ENCODE assay signal across 8 cellular contexts in the genomic region with DNA sequence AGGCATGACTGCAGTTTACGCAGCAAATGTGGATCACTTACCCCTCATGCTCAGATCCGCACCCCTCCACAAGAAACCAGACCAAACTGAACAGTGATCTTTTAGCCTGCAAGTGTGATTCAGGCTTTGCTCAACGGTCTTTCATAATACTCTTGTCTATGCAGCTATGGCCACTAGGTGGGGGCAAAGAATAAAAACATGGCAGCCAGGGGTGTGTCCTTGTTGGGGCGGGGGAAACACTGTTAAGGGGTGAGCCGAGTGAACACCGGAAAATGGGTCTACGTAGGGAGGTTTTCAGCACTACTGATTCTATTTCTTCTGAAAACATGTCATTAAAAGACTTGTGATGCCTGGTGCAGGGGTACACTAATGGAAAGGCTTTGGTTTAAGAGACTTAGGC. TPM values are rescaled to one million over a fixed set of nuclear protein-coding genes. Genes with fewer than 3 reads are reported as not detected.
DNase-seq lines count a peak whose midpoint lies in the region; ATAC-seq, FAIRE-seq and TF ChIP-seq lines count a peak whose summit lies in the region.

No MANE protein-coding gene starts in this region.

- peak; percentile 94 to 98 for ATAC-seq in A549
- peak; percentile 94 for ATAC-seq in HG02759 (IDR thresholded peaks at IDR 0.05; ENCODE audit: unreplicated experiment)
- ATAC-seq in SK-N-SH treated with all-trans-retinoic acid at 6 μM for 48 hours, result peak; percentile 99

- no peaks in the 10 kb centered on the region for H3K9me3 ChIP-seq in A549

- H3K27ac ChIP-seq in A549, result no peak overlapping the region

- no peak overlapping the region for H3K4me3 ChIP-seq in A549

- in situ Hi-C loops in GM13976 (cut with MboI; ENCODE audit: low sequenced_read_pairs, unreplicated experiment), result no loop called here

- no peaks in the 10 kb centered on the region for H3K4me1 ChIP-seq in A549

- FAIRE-seq in A549 (lab: Jason Lieb, UNC), result no peak

- WGBS in A549 (ENCODE audit: missing lambda C conversion rate), result 10% methylated on average over 7 of the region's 7 CpGs

- TF ChIP-seq POLR2A in A549 (IDR thresholded peaks at IDR 0.05; ENCODE audit: low read length), result no peak

- POLR2A ChIA-PET in A549 (lab: Yijun Ruan, JAX), result no interaction called here

- DNase-seq in A549 (ENCODE audit: low read depth in 1 of 2, low spot score in 1 of 2), result peak; percentile 67 to 82
- DNase-seq in GM13976 (ENCODE audit: low spot score), result peak; percentile 56
- DNase-seq in NCI-H1092 (lab: John Stamatoyannopoulos, UW), result peak; percentile 70
- peak; percentile 75 for DNase-seq in astrocyte of the hippocampus (ENCODE audit: low read depth, low spot score)
- DNase-seq in iris pigment epithelial cell (ENCODE audit: low read depth), result peak; percentile 69
- DNase-seq in stimulated activated CD4-positive, alpha-beta T cell treated with anti-CD3 and anti-CD28 coated beads, Interleukin-2, amount 100 ng/mL, for 48 hours, result peak; percentile 29 to 45

- CTCF ChIA-PET in A549 (lab: Yijun Ruan, JAX), result interaction anchor here (0.6 to 3.2 kb wide), 15 partner anchors 11 to 623 kb away, joined by 3 to 11 read pairs (median 4); no protein-coding TSS in a partner anchor

- peak; percentile 58 for TF ChIP-seq CTCF in A549 (IDR thresholded peaks at IDR 0.05)
- TF ChIP-seq CTCF in GM13976 (IDR thresholded peaks at IDR 0.05; ENCODE audit: borderline replicate concordance, control extremely low read depth, extremely low read depth, insufficient read depth, missing control alignments), result peak; percentile 52

- TF ChIP-seq RAD21 in A549 (conservative IDR thresholded peaks at IDR 0.05 in 1 of 2, IDR thresholded peaks at IDR 0.05 in 1 of 2), result peak; percentile 55 to 71; a peak in 4 of 5 replicates

- TF ChIP-seq EP300 in A549 (IDR thresholded peaks at IDR 0.05), result no peak

- H3K4me2 ChIP-seq in A549, result peak overlapping the region; percentile 49; the same call in 2 of the 3 replicates

TF ChIP-seq in A549, 52 proteins besides CTCF, POLR2A, EP300 and RAD21:
- TF ChIP-seq SMC3 (IDR thresholded peaks at IDR 0.05) (peak; percentile 67), MYC (IDR thresholded peaks at IDR 0.05; ENCODE audit: borderline replicate concordance, low read length) (no peak), CBX8 (IDR thresholded peaks at IDR 0.05) (no peak), ZFP36 (IDR thresholded peaks at IDR 0.05; ENCODE audit: borderline replicate concordance, partially characterized antibody) (no peak), PHF8 (IDR thresholded peaks at IDR 0.05; ENCODE audit: borderline replicate concordance, low read depth) (no peak), CEBPB (IDR thresholded peaks at IDR 0.05) (peak in 1 of 2 experiments; percentile 31; a peak in 1 of 4 replicates), TP53 (CRISPR knock-in tag; IDR thresholded peaks at IDR 0.05) (no peak), ZC3H11A (IDR thresholded peaks at IDR 0.05) (no peak), NPAS2 (CRISPR knock-in tag; IDR thresholded peaks at IDR 0.05; ENCODE audit: borderline replicate concordance) (no peak)
- TF ChIP-seq, protein P1, sequence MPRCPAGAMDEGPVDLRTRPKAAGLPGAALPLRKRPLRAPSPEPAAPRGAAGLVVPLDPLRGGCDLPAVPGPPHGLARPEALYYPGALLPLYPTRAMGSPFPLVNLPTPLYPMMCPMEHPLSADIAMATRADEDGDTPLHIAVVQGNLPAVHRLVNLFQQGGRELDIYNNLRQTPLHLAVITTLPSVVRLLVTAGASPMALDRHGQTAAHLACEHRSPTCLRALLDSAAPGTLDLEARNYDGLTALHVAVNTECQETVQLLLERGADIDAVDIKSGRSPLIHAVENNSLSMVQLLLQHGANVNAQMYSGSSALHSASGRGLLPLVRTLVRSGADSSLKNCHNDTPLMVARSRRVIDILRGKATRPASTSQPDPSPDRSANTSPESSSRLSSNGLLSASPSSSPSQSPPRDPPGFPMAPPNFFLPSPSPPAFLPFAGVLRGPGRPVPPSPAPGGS (IDR thresholded peaks at IDR 0.05), result no peak

TF ChIP-seq in SK-N-SH treated with all-trans-retinoic acid at 6 μM for 48 hours, 23 proteins besides CTCF, POLR2A, EP300 and RAD21:
- TF ChIP-seq ZNF70 (CRISPR knock-in tag; IDR thresholded peaks at IDR 0.05) (no peak), ZFP30 (CRISPR knock-in tag; IDR thresholded peaks at IDR 0.05) (no peak), OSR1 (CRISPR knock-in tag; IDR thresholded peaks at IDR 0.05) (no peak), GLIS3 (CRISPR knock-in tag; IDR thresholded peaks at IDR 0.05) (no peak), ZNF8 (CRISPR knock-in tag; IDR thresholded peaks at IDR 0.05) (no peak), BACH2 (CRISPR knock-in tag; IDR thresholded peaks at IDR 0.05; ENCODE audit: borderline replicate concordance) (no peak), CSDC2 (CRISPR knock-in tag; IDR thresholded peaks at IDR 0.05) (no peak)
- TF ChIP-seq, protein P2, sequence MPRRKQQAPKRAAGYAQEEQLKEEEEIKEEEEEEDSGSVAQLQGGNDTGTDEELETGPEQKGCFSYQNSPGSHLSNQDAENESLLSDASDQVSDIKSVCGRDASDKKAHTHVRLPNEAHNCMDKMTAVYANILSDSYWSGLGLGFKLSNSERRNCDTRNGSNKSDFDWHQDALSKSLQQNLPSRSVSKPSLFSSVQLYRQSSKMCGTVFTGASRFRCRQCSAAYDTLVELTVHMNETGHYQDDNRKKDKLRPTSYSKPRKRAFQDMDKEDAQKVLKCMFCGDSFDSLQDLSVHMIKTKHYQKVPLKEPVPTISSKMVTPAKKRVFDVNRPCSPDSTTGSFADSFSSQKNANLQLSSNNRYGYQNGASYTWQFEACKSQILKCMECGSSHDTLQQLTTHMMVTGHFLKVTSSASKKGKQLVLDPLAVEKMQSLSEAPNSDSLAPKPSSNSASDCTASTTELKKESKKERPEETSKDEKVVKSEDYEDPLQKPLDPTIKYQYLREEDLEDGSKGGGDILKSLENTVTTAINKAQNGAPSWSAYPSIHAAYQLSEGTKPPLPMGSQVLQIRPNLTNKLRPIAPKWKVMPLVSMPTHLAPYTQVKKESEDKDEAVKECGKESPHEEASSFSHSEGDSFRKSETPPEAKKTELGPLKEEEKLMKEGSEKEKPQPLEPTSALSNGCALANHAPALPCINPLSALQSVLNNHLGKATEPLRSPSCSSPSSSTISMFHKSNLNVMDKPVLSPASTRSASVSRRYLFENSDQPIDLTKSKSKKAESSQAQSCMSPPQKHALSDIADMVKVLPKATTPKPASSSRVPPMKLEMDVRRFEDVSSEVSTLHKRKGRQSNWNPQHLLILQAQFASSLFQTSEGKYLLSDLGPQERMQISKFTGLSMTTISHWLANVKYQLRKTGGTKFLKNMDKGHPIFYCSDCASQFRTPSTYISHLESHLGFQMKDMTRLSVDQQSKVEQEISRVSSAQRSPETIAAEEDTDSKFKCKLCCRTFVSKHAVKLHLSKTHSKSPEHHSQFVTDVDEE (CRISPR knock-in tag; IDR thresholded peaks at IDR 0.05), result no peak
- TF ChIP-seq, protein P3, sequence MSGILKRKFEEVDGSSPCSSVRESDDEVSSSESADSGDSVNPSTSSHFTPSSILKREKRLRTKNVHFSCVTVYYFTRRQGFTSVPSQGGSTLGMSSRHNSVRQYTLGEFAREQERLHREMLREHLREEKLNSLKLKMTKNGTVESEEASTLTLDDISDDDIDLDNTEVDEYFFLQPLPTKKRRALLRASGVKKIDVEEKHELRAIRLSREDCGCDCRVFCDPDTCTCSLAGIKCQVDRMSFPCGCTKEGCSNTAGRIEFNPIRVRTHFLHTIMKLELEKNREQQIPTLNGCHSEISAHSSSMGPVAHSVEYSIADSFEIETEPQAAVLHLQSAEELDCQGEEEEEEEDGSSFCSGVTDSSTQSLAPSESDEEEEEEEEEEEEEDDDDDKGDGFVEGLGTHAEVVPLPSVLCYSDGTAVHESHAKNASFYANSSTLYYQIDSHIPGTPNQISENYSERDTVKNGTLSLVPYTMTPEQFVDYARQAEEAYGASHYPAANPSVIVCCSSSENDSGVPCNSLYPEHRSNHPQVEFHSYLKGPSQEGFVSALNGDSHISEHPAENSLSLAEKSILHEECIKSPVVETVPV (CRISPR knock-in tag; IDR thresholded peaks at IDR 0.05), result no peak
- TF ChIP-seq, protein P4, sequence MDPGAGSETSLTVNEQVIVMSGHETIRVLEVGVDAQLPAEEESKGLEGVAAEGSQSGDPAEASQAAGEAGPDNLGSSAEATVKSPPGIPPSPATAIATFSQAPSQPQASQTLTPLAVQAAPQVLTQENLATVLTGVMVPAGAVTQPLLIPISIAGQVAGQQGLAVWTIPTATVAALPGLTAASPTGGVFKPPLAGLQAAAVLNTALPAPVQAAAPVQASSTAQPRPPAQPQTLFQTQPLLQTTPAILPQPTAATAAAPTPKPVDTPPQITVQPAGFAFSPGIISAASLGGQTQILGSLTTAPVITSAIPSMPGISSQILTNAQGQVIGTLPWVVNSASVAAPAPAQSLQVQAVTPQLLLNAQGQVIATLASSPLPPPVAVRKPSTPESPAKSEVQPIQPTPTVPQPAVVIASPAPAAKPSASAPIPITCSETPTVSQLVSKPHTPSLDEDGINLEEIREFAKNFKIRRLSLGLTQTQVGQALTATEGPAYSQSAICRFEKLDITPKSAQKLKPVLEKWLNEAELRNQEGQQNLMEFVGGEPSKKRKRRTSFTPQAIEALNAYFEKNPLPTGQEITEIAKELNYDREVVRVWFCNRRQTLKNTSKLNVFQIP (CRISPR knock-in tag; IDR thresholded peaks at IDR 0.05; ENCODE audit: borderline replicate concordance, low read depth), result no peak
- TF ChIP-seq, protein P5, sequence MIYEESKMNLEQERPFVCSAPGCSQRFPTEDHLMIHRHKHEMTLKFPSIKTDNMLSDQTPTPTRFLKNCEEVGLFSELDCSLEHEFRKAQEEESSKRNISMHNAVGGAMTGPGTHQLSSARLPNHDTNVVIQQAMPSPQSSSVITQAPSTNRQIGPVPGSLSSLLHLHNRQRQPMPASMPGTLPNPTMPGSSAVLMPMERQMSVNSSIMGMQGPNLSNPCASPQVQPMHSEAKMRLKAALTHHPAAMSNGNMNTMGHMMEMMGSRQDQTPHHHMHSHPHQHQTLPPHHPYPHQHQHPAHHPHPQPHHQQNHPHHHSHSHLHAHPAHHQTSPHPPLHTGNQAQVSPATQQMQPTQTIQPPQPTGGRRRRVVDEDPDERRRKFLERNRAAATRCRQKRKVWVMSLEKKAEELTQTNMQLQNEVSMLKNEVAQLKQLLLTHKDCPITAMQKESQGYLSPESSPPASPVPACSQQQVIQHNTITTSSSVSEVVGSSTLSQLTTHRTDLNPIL (CRISPR knock-in tag; IDR thresholded peaks at IDR 0.05; ENCODE audit: low read depth), result no peak

RNA-seq across cellular contexts. Expression of a gene that starts 49.8 kb away (rescaled TPM):
- not detected in 2 replicates for polyA plus RNA-seq in A549 (2011; rRNA removed)
- polyA plus RNA-seq in A549 (2012; cell fraction: cytosol; rRNA removed), result not detected in 2 replicates
- not detected in 2 replicates for polyA plus RNA-seq in A549 (2012; cell fraction: nucleus; rRNA removed)
- not detected in 3 replicates for polyA plus RNA-seq in A549 (2017; fragmentation: RNase III; extraction: RNeasy Plus Mini Kit Qiagen cat#74134 plus additional on column Dnase treatment)
- not detected in 2 replicates for polyA minus RNA-seq in A549 (2011; rRNA and poly(A)+ RNA removed)
